Comparison of ENCODE assay signal across 9 cellular contexts in genomic region chr1:21939650-21940374, GRCh38. TPM values are rescaled to one million over a fixed set of nuclear protein-coding genes. Genes with fewer than 3 reads are reported as not detected.
DNase-seq lines count a peak whose midpoint lies in the region; ATAC-seq and FAIRE-seq lines count a peak whose summit lies in the region.
"Had no signal": no experiment of that assay in that cellular context is flagged by ENCODE, and none has a peak within 500 bp of the region (broad histone marks: within the 10 kb centered on the region; RNA-seq: fewer than 3 reads in every experiment).

No MANE protein-coding gene starts in this region.

- no peak for ATAC-seq in GM19463 (IDR thresholded peaks at IDR 0.05; ENCODE audit: unreplicated experiment)

- no peak overlapping the region for H3K27ac Mint-ChIP-seq in activated naive CD4-positive, alpha-beta T cell treated with anti-CD3 and anti-CD28 coated beads for 36 hours

- CTCF ChIA-PET in activated naive CD4-positive, alpha-beta T cell treated with anti-CD3 and anti-CD28 coated beads for 36 hours (lab: Charles Lee): interaction anchor here (0.8 kb wide), 1 partner anchor 17 kb away, joined by 5 read pairs; no protein-coding TSS in a partner anchor

- no peak for FAIRE-seq in frontal cortex (lab: Jason Lieb, UNC)

- H3K9me3 Mint-ChIP-seq in activated naive CD4-positive, alpha-beta T cell treated with anti-CD3 and anti-CD28 coated beads for 36 hours: no peaks in the 10 kb centered on the region

- no peak overlapping the region for H3K4me3 Mint-ChIP-seq in activated naive CD4-positive, alpha-beta T cell treated with anti-CD3 and anti-CD28 coated beads for 36 hours

- H3K36me3 Mint-ChIP-seq in activated naive CD4-positive, alpha-beta T cell treated with anti-CD3 and anti-CD28 coated beads for 36 hours (ENCODE audit: low read depth): no peaks in the 10 kb centered on the region

- peaks cover 3% of the 10 kb centered on the region for H3K27me3 Mint-ChIP-seq in activated naive CD4-positive, alpha-beta T cell treated with anti-CD3 and anti-CD28 coated beads for 36 hours (ENCODE audit: low read depth)

- DNase-seq in NCI-H1694 (lab: John Stamatoyannopoulos, UW): peak; percentile 5
- DNase-seq in NCI-H1694 treated with DMSO at 0.1 percent for 48 hours (lab: John Stamatoyannopoulos, UW): no peak
- peak; percentile 53 for DNase-seq in SW480 (ENCODE audit: low spot score)
- DNase-seq in frontal cortex (ENCODE audit: low spot score in 2 of 2): peak; percentile 40 to 52
- DNase-seq in pons (ENCODE audit: low spot score): peak; percentile 81
- DNase-seq in activated naive CD4-positive, alpha-beta T cell treated with Interleukin-2 at 50 U/mL for 16 hours: no peak
- no peak for DNase-seq in activated naive CD4-positive, alpha-beta T cell treated with anti-CD3 and anti-CD28 coated beads for 36 hours

- intact Hi-C loops in activated naive CD4-positive, alpha-beta T cell treated with anti-CD3 and anti-CD28 coated beads for 36 hours (cut with micrococcal nuclease): no loop called here

- peaks cover 15% of the 10 kb centered on the region for H3K4me1 Mint-ChIP-seq in activated naive CD4-positive, alpha-beta T cell treated with anti-CD3 and anti-CD28 coated beads for 36 hours (ENCODE audit: low read depth)

RNA-seq across cellular contexts. Expression of gene HSPG2, which starts 2.7 kb away (rescaled TPM):
- 4.5 TPM for total RNA-seq in frontal cortex
- 1 to 10 TPM; 4.5 to 4.9 TPM for total RNA-seq in activated naive CD4-positive, alpha-beta T cell treated with anti-CD3 and anti-CD28 coated beads for 36 hours

RNA-seq across cellular contexts. Expression of gene CELA3B, which starts 37.0 kb away (rescaled TPM):
- total RNA-seq in frontal cortex: not detected
- total RNA-seq in activated naive CD4-positive, alpha-beta T cell treated with anti-CD3 and anti-CD28 coated beads for 36 hours: not detected
- total RNA-seq: activated CD8-positive, alpha-beta memory T cell treated with anti-CD3 and anti-CD28 coated beads for 36 hours had no signal

Comparison
In these comparisons a context has a peak if more than half of its experiments do, and no peak if none do; other contexts are left out.
1. DNase-seq: peak in NCI-H1694 (single experiment), SW480 (single experiment), frontal cortex (2 of 2) and pons (single experiment); none in NCI-H1694 treated with DMSO at 0.1 percent for 48 hours (single experiment), activated naive CD4-positive, alpha-beta T cell treated with Interleukin-2 at 50 U/mL for 16 hours (single experiment) and activated naive CD4-positive, alpha-beta T cell treated with anti-CD3 and anti-CD28 coated beads for 36 hours (single experiment).